ENCODE assay signal across 14 cellular contexts in the genomic region with DNA sequence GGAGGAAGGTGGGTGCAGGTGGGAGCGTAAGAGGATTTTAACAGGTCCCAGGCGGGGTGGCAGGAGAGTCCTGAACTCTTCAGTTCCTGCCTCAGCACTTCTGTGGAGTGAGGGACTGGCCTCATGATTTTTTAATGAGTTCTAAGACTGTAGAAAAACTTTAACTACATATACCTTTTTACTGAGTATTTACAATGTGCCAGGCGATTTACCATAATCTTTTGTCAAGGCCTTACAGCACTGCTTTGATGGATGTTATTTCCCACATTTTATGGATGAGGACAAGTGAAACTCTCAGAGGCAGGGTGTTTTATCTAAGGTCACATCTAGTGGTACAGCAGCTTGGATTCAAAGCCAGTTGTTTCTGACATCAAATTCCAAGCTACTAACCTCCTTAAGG.
A peak's percentile ranks its signal among the peaks of the same experiment; 100 is the strongest.
DNase-seq lines count a peak whose midpoint lies in the region; ATAC-seq and TF ChIP-seq lines count a peak whose summit lies in the region.
"Had no signal": no experiment of that assay in that cellular context is flagged by ENCODE, and none has a peak within 500 bp of the region (broad histone marks: within the 10 kb centered on the region; RNA-seq: fewer than 3 reads in every experiment).

No MANE protein-coding gene starts in this region.

- no peaks in the 10 kb centered on the region for H3K9me3 ChIP-seq in iPS-15b (ENCODE audit: control insufficient read depth, insufficient read depth, low read length)

- peaks cover 21% of the 10 kb centered on the region for H3K4me1 Mint-ChIP-seq in progenitor cell of endocrine pancreas (ENCODE audit: low read depth)

- H3K27me3 Mint-ChIP-seq in progenitor cell of endocrine pancreas = no peaks in the 10 kb centered on the region

- no peak overlapping the region for H3K4me3 Mint-ChIP-seq in progenitor cell of endocrine pancreas (ENCODE audit: low read depth)
- H3K4me3 Mint-ChIP-seq: CD8-positive, alpha-beta T cell; GM23338; H9 had no signal

- DNase-seq in LNCaP clone FGC (ENCODE audit: low read depth) (peak; percentile 8), progenitor cell of endocrine pancreas (ENCODE audit: low spot score, unreplicated experiment) (no peak)
- DNase-seq in activated T-cell treated with anti-CD3 and anti-CD28 coated beads, Interleukin-2, amount 50 U/mL, for 1 hour = no peak
- DNase-seq in activated naive CD4-positive, alpha-beta T cell (lab: John Stamatoyannopoulos, UW) = no peak
- DNase-seq: C1 segment of cervical spinal cord; CD8-positive, alpha-beta T cell; DMS53; DMS79 treated with DMSO at 0.1 percent for 48 hours; GF-D8; H9 had no signal

- H3K27me3 ChIP-seq in iPS-15b (ENCODE audit: control insufficient read depth, insufficient read depth, low read length) = no peaks in the 10 kb centered on the region

- no peaks in the 10 kb centered on the region for H3K36me3 ChIP-seq in iPS-15b (ENCODE audit: control insufficient read depth, insufficient read depth, low read length)

- H3K4me3 ChIP-seq in LNCaP clone FGC (ENCODE audit: low read depth, low read length) (no peak overlapping the region), iPS-15b (ENCODE audit: low read depth, low read length) (no peak overlapping the region)
- H3K4me3 ChIP-seq: GM23338 had no signal

- H3K36me3 Mint-ChIP-seq in progenitor cell of endocrine pancreas (ENCODE audit: insufficient read depth) = no peaks in the 10 kb centered on the region
- H3K36me3 Mint-ChIP-seq: CD8-positive, alpha-beta T cell had no signal

- H3K9ac ChIP-seq in iPS-15b (ENCODE audit: low read depth, low read length) = peak overlapping the region; percentile 9

- ATAC-seq in HG03095 (IDR thresholded peaks at IDR 0.05; ENCODE audit: unreplicated experiment) = no peak
- ATAC-seq: CD8-positive, alpha-beta T cell; GM23338; HCT116 had no signal

- no peaks in the 10 kb centered on the region for H3K4me1 ChIP-seq in iPS-15b (ENCODE audit: control insufficient read depth, insufficient read depth, low read length)

- H3K27ac Mint-ChIP-seq in progenitor cell of endocrine pancreas = peak overlapping the region; percentile 31
- H3K27ac Mint-ChIP-seq: CD8-positive, alpha-beta T cell had no signal

- H3K9me3 Mint-ChIP-seq in progenitor cell of endocrine pancreas (ENCODE audit: low read depth) = peaks cover 5% of the 10 kb centered on the region
- H3K9me3 Mint-ChIP-seq: CD8-positive, alpha-beta T cell; GM23338; H9 had no signal

- TF ChIP-seq CTCF in LNCaP clone FGC (IDR thresholded peaks at IDR 0.05; ENCODE audit: control insufficient read depth, extremely low read depth, insufficient read depth) = no peak
- TF ChIP-seq CTCF in progenitor cell of endocrine pancreas (IDR thresholded peaks at IDR 0.05; ENCODE audit: unreplicated experiment) = no peak
